ENCODE assay signal across 10 cellular contexts in the genomic region with DNA sequence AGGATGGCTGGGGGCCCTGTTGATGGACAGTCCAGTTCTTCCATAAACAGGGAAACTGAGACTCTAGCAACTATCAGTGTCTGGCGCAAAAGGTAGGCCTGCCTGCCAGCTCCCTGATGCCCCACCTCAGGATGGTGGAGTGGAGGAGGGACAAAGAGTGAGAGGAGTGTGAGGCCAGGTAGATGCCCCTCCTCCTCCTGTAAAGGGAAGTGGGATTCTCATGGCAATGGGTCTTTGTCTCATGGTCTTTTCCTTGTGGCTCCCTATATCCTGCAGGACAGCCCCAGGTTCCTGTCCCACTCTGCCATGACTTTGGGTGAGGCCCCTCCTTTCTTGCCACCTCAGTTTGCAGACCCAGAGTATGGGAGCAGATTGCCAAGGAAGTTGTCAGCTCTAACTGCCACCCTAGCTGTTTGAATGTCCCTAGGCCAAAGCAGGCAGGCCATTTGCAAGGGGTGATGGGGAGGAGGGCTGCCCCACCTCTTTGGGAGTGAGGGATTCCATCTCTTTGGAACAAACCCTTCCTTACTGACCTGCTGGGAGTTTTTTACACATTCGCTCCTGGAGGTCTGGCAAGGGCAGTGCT. TPM values are rescaled to one million over a fixed set of nuclear protein-coding genes. Genes with fewer than 3 reads are reported as not detected.
DNase-seq lines count a peak whose midpoint lies in the region; ATAC-seq, FAIRE-seq and TF ChIP-seq lines count a peak whose summit lies in the region.
"Had no signal": no experiment of that assay in that cellular context is flagged by ENCODE, and none has a peak within 500 bp of the region (broad histone marks: within the 10 kb centered on the region; RNA-seq: fewer than 3 reads in every experiment).

No MANE protein-coding gene starts in this region.

- DNase-seq in CD14-positive monocyte (ENCODE audit: low spot score) (peak; percentile 39), endothelial cell of umbilical vein (ENCODE audit: low read depth, low spot score) (no peak), NCI-H187 treated with DMSO at 0.1 percent for 48 hours (lab: John Stamatoyannopoulos, UW) (no peak), NCI-H446 treated with DMSO at 0.1 percent for 48 hours (lab: John Stamatoyannopoulos, UW) (no peak), SIG-M5 (lab: John Stamatoyannopoulos, UW) (no peak), GM13976 (ENCODE audit: low spot score) (no peak)
- DNase-seq: COR-L47 had no signal

- H3K4me3 Mint-ChIP-seq in CD14-positive monocyte = peak overlapping the region in 1 of 2 donors; percentile 64

- no peak overlapping the region for H3K9ac ChIP-seq in endothelial cell of umbilical vein (replicated peaks; ENCODE audit: extremely low read depth, insufficient read depth, low read length)

- no peaks in the 10 kb centered on the region for H3K79me2 ChIP-seq in endothelial cell of umbilical vein (ENCODE audit: control insufficient read depth, insufficient read depth, low read length)

- no peaks in the 10 kb centered on the region for H3K9me3 Mint-ChIP-seq in CD14-positive monocyte

- in situ Hi-C loops in GM13976 (cut with MboI; ENCODE audit: low sequenced_read_pairs, unreplicated experiment) = no loop called here

- H3K36me3 ChIP-seq in endothelial cell of umbilical vein (ENCODE audit: control insufficient read depth in 2 of 2, extremely low read depth in 1 of 2, insufficient read depth in 2 of 2, low read length in 2 of 2) = no peaks in the 10 kb centered on the region
- H3K36me3 ChIP-seq: breast epithelium had no signal

- POLR2A ChIA-PET in endothelial cell of umbilical vein (lab: Charles Lee) = no interaction called here

- H3K4me1 ChIP-seq in endothelial cell of umbilical vein (ENCODE audit: control insufficient read depth, extremely low read depth, insufficient read depth, low read length) = peaks cover 19% of the 10 kb centered on the region
- H3K4me1 ChIP-seq: breast epithelium had no signal

- H3K9me3 ChIP-seq in endothelial cell of umbilical vein (replicated peaks; ENCODE audit: control insufficient read depth, insufficient read depth, low read length) = no peaks in the 10 kb centered on the region
- H3K9me3 ChIP-seq: breast epithelium had no signal

- intact Hi-C loops in CD14-positive monocyte (cut with micrococcal nuclease) (no loop called here), endothelial cell of umbilical vein (cut with micrococcal nuclease) (loop anchor here (1.0 kb wide), 1 partner anchor 22 kb away; no protein-coding TSS in a partner anchor)

- H3K27ac Mint-ChIP-seq in CD14-positive monocyte = peak overlapping the region; percentile 92 to 99 (median 95)

- no peak for TF ChIP-seq POLR2A in endothelial cell of umbilical vein (IDR thresholded peaks at IDR 0.05; ENCODE audit: low read depth, low read length)

- peaks cover 53% of the 10 kb centered on the region for H3K4me1 Mint-ChIP-seq in CD14-positive monocyte

- no TSS peak for BruUV-seq in endothelial cell of umbilical vein (replicated peaks; lab: Mats Ljungman, UMichigan)

- peaks cover 3 to 7% (median 4%) of the 10 kb centered on the region in 3 donors for H3K27me3 Mint-ChIP-seq in CD14-positive monocyte (ENCODE audit: low read depth in 3 of 3)

- H3K27me3 ChIP-seq in endothelial cell of umbilical vein (ENCODE audit: control insufficient read depth in 2 of 2, insufficient read depth in 2 of 2, low read length in 2 of 2) = no peaks in the 10 kb centered on the region
- H3K27me3 ChIP-seq: breast epithelium had no signal

- ATAC-seq in GM19372 (IDR thresholded peaks at IDR 0.05; ENCODE audit: low read depth, unreplicated experiment) (peak; percentile 16), HG03378 (IDR thresholded peaks at IDR 0.05; ENCODE audit: unreplicated experiment) (peak; percentile 14)

- peak overlapping the region; percentile 39 for H2AFZ ChIP-seq in endothelial cell of umbilical vein (ENCODE audit: low read depth, low read length)

- no peaks in the 10 kb centered on the region for H3K9me1 ChIP-seq in endothelial cell of umbilical vein (replicated peaks; ENCODE audit: control insufficient read depth, extremely low read depth, insufficient read depth, low read length)

- H3K27ac ChIP-seq in endothelial cell of umbilical vein (ENCODE audit: insufficient read depth, low read depth, low read length) = peak overlapping the region; percentile 54

- TF ChIP-seq CTCF in CD14-positive monocyte (IDR thresholded peaks at IDR 0.05) = no peak
- no peak for TF ChIP-seq CTCF in endothelial cell of umbilical vein (IDR thresholded peaks at IDR 0.05; ENCODE audit: extremely low read depth in 1 of 2, insufficient read depth in 1 of 2, low read depth in 1 of 2, low read length in 2 of 2)
- no peak for TF ChIP-seq CTCF in GM13976 (IDR thresholded peaks at IDR 0.05; ENCODE audit: borderline replicate concordance, control extremely low read depth, extremely low read depth, insufficient read depth, missing control alignments)

- H3K36me3 Mint-ChIP-seq in CD14-positive monocyte = peaks cover 29 to 49% of the 10 kb centered on the region in 2 donors

- CTCF ChIA-PET in endothelial cell of umbilical vein (lab: Charles Lee) = interaction anchor here (2.9 kb wide), 1 partner anchor 26 kb away, joined by 8 read pairs; no protein-coding TSS in a partner anchor

- FAIRE-seq in endothelial cell of umbilical vein (lab: Jason Lieb, UNC) = no peak

- H4K20me1 ChIP-seq in endothelial cell of umbilical vein (replicated peaks; ENCODE audit: control insufficient read depth, extremely low read depth, insufficient read depth, low read length) = no peaks in the 10 kb centered on the region

- no peak overlapping the region for H3K4me3 ChIP-seq in endothelial cell of umbilical vein (replicated peaks in 1 of 3; ENCODE audit: insufficient read depth in 1 of 3, low read depth in 1 of 3, low read length in 3 of 3)
- H3K4me3 ChIP-seq: breast epithelium had no signal

- peak overlapping the region; percentile 5 for H3K4me2 ChIP-seq in endothelial cell of umbilical vein (ENCODE audit: insufficient read depth, low read length)

- dilution Hi-C loops in endothelial cell of umbilical vein (cut with MboI; ENCODE audit: extremely low pct_ligation_motif_present, low sequenced_read_pairs) = no loop called here

TF ChIP-seq in endothelial cell of umbilical vein, 7 proteins besides CTCF, POLR2A, EP300 and RAD21:
- TF ChIP-seq FOS (IDR thresholded peaks at IDR 0.05; ENCODE audit: borderline replicate concordance, insufficient read depth, low read length) = no peak
- no peak for TF ChIP-seq EZH2 (IDR thresholded peaks at IDR 0.05; ENCODE audit: borderline replicate concordance, low read depth, low read length, severe bottlenecking)
- no peak for TF ChIP-seq POLR2AphosphoS5 (IDR thresholded peaks at IDR 0.05; ENCODE audit: insufficient read depth, low read depth, low read length)
- no peak for TF ChIP-seq MYC (IDR thresholded peaks at IDR 0.05; ENCODE audit: low read depth, low read length)
- no peak for TF ChIP-seq GATA2 (IDR thresholded peaks at IDR 0.05; ENCODE audit: insufficient read depth, insufficient read length, low read depth, low read length)
- TF ChIP-seq, protein P1, sequence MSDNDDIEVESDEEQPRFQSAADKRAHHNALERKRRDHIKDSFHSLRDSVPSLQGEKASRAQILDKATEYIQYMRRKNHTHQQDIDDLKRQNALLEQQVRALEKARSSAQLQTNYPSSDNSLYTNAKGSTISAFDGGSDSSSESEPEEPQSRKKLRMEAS (IDR thresholded peaks at IDR 0.05; ENCODE audit: insufficient read depth, insufficient read length) = no peak
- TF ChIP-seq JUN (IDR thresholded peaks at IDR 0.05; ENCODE audit: borderline replicate concordance, insufficient read depth, insufficient read length, low read depth) = no peak

RNA-seq across cellular contexts. Expression of a gene that starts 2.8 kb away (rescaled TPM):
- under 1 TPM; 0.15 to 0.25 TPM for polyA plus RNA-seq in CD14-positive monocyte
- total RNA-seq in endothelial cell of umbilical vein = 5.0 and 5.8 TPM in 2 replicates
- 6.0 and 7.4 TPM in 2 replicates for polyA plus RNA-seq in endothelial cell of umbilical vein
- polyA plus RNA-seq in endothelial cell of umbilical vein (2011; cell fraction: cytosol; rRNA removed) = 1.8 and 2.6 TPM in 2 replicates
- 41.4 and 45.8 TPM in 2 replicates for polyA plus RNA-seq in endothelial cell of umbilical vein (2011; cell fraction: nucleus; rRNA removed)
- 2.9 and 3.0 TPM in 2 replicates for polyA plus RNA-seq in endothelial cell of umbilical vein (2012)
- 15.4 and 16.2 TPM in 2 replicates for polyA minus RNA-seq in endothelial cell of umbilical vein
- 3.5 TPM for polyA minus RNA-seq in endothelial cell of umbilical vein (2011; cell fraction: cytosol; rRNA and poly(A)+ RNA removed)
- polyA minus RNA-seq in endothelial cell of umbilical vein (2011; cell fraction: nucleus; rRNA and poly(A)+ RNA removed) = 22.6 and 24.0 TPM in 2 replicates

RNA-seq across cellular contexts. Expression of a gene that starts 25.7 kb away (rescaled TPM):
- 1 to 10 TPM; 8.3 to 8.4 TPM for polyA plus RNA-seq in CD14-positive monocyte
- total RNA-seq in endothelial cell of umbilical vein = 20.9 and 24.1 TPM in 2 replicates
- polyA plus RNA-seq in endothelial cell of umbilical vein = 35.4 and 43.6 TPM in 2 replicates
- 17.4 and 25.7 TPM in 2 replicates for polyA plus RNA-seq in endothelial cell of umbilical vein (2011; cell fraction: cytosol; rRNA removed)
- 77.4 and 78.4 TPM in 2 replicates for polyA plus RNA-seq in endothelial cell of umbilical vein (2011; cell fraction: nucleus; rRNA removed)
- polyA plus RNA-seq in endothelial cell of umbilical vein (2012) = 8.9 and 10.4 TPM in 2 replicates
- polyA minus RNA-seq in endothelial cell of umbilical vein = 24.2 and 29.7 TPM in 2 replicates
- polyA minus RNA-seq in endothelial cell of umbilical vein (2011; cell fraction: cytosol; rRNA and poly(A)+ RNA removed) = 5.3 TPM
- polyA minus RNA-seq in endothelial cell of umbilical vein (2011; cell fraction: nucleus; rRNA and poly(A)+ RNA removed) = 29.3 and 39.2 TPM in 2 replicates

RNA-seq across cellular contexts. Expression of a gene that starts 34.8 kb away (rescaled TPM):
- polyA plus RNA-seq in CD14-positive monocyte (10 to 100 TPM; 27.3 to 33.4 TPM), endothelial cell of umbilical vein (30.7 and 39.9 TPM in 2 replicates)
- 71.3 and 71.8 TPM in 2 replicates for total RNA-seq in endothelial cell of umbilical vein
- 47.1 and 47.5 TPM in 2 replicates for polyA plus RNA-seq in endothelial cell of umbilical vein (2011; cell fraction: cytosol; rRNA removed)
- polyA plus RNA-seq in endothelial cell of umbilical vein (2011; cell fraction: nucleus; rRNA removed) = 23.6 and 27.9 TPM in 2 replicates
- 53.4 and 68.6 TPM in 2 replicates for polyA plus RNA-seq in endothelial cell of umbilical vein (2012)
- 90.5 and 93.4 TPM in 2 replicates for polyA minus RNA-seq in endothelial cell of umbilical vein
- polyA minus RNA-seq in endothelial cell of umbilical vein (2011; cell fraction: cytosol; rRNA and poly(A)+ RNA removed) = 39.2 TPM
- 27.0 and 37.1 TPM in 2 replicates for polyA minus RNA-seq in endothelial cell of umbilical vein (2011; cell fraction: nucleus; rRNA and poly(A)+ RNA removed)
